In the genomic region with DNA sequence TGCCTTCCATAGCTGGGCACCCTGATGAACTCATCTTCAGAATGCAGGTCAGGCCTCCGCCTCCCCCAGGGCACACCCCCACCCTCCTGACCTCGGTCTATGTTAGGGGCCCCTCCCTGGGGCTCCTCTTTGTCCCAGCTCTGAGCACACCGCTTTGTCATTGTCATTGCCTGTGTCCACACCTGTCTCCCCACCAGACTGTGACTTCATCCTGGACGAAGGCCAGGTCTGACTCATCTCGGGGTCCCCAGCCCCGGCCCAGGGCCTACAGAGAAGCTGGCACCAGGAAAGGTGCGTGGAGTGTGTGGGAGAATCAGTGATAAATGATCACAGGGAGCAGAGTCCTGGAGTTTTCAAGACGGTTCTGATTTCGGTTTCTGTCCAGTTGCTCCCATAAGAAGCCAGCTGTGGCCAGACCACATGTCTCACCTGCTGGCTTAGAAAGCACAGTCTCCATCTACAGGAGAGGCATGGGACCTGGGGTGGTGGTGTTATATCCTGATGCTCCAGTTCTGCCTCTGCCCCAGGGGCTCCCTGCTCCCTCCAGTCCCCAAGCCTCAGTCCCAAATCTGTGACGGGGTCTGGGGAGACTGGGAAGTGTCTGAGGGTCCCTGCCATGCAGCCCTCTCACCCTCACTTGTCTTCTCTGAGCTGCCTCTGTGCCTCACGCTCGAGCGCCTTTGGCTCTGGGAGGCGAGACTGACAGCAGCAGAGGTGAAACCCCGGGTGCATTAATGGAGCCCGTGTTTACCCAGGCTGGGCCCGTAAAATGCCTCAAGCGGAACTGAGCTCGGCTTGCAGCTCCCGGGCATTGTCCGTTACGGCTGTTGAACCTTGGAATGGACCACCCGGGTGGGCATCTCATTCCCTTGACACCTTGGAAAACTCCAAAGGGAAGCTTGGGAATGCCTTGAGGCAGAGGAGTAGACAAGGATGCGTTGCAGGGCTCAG, we compare ENCODE assay signal across 1 cellular context.
TF ChIP-seq lines count a peak whose summit lies in the region.

No MANE protein-coding gene starts in this region.

TF ChIP-seq in K562, 482 proteins besides CTCF, POLR2A, EP300 and RAD21 (continued from another document):
- peak; percentile 24; the same call in 1 of the 2 replicates for TF ChIP-seq TFAP4 (CRISPR knock-in tag; IDR thresholded peaks at IDR 0.05; ENCODE audit: borderline replicate concordance)
- TF ChIP-seq JUND (IDR thresholded peaks at IDR 0.05; ENCODE audit: borderline replicate concordance, low read depth, low read length): peak; percentile 24; the same call in 1 of the 2 replicates
- TF ChIP-seq JUND (tag; IDR thresholded peaks at IDR 0.05; ENCODE audit: borderline replicate concordance, low read depth, low read length): no peak
- no peak for TF ChIP-seq SRSF9 (IDR thresholded peaks at IDR 0.05; ENCODE audit: borderline replicate concordance, low read depth, low read length)
TF ChIP-seq in K562: peak in this region for 5.
